34 cellular contexts compared by ENCODE assay signal in the genomic region with DNA sequence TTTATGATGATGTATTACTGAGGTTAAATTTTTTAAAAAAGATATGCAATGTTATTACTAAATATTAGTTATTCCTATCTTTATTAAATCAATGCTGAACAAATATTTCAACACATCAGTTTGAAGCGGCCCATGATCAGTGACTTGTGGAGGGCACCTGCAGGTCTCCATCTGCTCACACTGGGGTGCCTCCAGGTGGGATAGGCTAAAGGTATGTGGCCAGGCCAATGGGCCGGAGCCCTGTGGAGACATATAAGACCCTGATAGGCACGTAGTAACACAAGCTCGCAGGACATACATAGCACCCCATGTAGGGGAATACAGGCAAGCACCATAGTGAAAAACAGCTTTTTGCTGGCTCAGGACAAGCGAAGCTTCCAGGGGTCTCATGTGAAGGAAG.
"Had no signal": no experiment of that assay in that cellular context is flagged by ENCODE, and none has a peak within 500 bp of the region (broad histone marks: within the 10 kb centered on the region; RNA-seq: fewer than 3 reads in every experiment).

No MANE protein-coding gene starts in this region.

- H3K27ac ChIP-seq: KMS-11 had no signal

- H3K36me3 ChIP-seq: MG63 had no signal

- H3K4me2 ChIP-seq: KMS-11 had no signal

- H3K4me3 ChIP-seq: MG63 had no signal

- H3K27me3 ChIP-seq: MG63 had no signal

- DNase-seq: Karpas-422, Kasumi-1, KG1, MG63, MM.1S, MV-4-11, NCI-H1048, NCI-H1092, NCI-H1092 treated with DMSO at 0.1 percent for 48 hours, NCI-H1105, NCI-H1105 treated with DMSO at 0.1 percent for 48 hours, NCI-H1417, NCI-H1417 treated with DMSO at 0.1 percent for 48 hours, NCI-H1436, NCI-H1436 treated with DMSO at 0.1 percent for 48 hours, NCI-H146, NCI-H1694, NCI-H1694 treated with DMSO at 0.1 percent for 48 hours, NCI-H187, NCI-H187 treated with DMSO at 0.1 percent for 48 hours, NCI-H1930, NCI-H2029, NCI-H2029 treated with DMSO at 0.1 percent for 48 hours, NCI-H2081, NCI-H2081 treated with DMSO at 0.1 percent for 48 hours, NCI-H2107, NCI-H2171, NCI-H2171 treated with DMSO at 0.1 percent for 48 hours, NCI-H2227 treated with DMSO at 0.1 percent for 48 hours, NCI-H226, NCI-H345, NCI-H446, NCI-H446 treated with DMSO at 0.1 percent for 48 hours had no signal

- H3K9ac ChIP-seq: KMS-11 had no signal

- H3K9me3 ChIP-seq: MG63 had no signal
